In genomic region chr11:110433393-110434333, GRCh38 we compare ENCODE assay signal across 8 cellular contexts. TPM values are rescaled to one million over a fixed set of nuclear protein-coding genes. Genes with fewer than 3 reads are reported as not detected.
DNase-seq lines count a peak whose midpoint lies in the region; ATAC-seq and TF ChIP-seq lines count a peak whose summit lies in the region.

No MANE protein-coding gene starts in this region.

- TF ChIP-seq CTCF in cardiac muscle cell (IDR thresholded peaks at IDR 0.05; ENCODE audit: low read depth, low read length) (peak; percentile 52), breast epithelium (IDR thresholded peaks at IDR 0.05) (peak; percentile 20 to 67 (median 64)), WERI-Rb-1 (IDR thresholded peaks at IDR 0.05; ENCODE audit: low read depth, low read length) (no peak)

- H3K4me3 ChIP-seq in cardiac muscle cell (no peak overlapping the region), breast epithelium (no peak overlapping the region), WERI-Rb-1 (ENCODE audit: low read depth, low read length) (no peak overlapping the region)

- ATAC-seq in left cardiac atrium, result no peak
- ATAC-seq in HG03139 (IDR thresholded peaks at IDR 0.05; ENCODE audit: unreplicated experiment), result no peak
- ATAC-seq in GM21381 (IDR thresholded peaks at IDR 0.05; ENCODE audit: unreplicated experiment), result no peak

- TF ChIP-seq POLR2A in breast epithelium (IDR thresholded peaks at IDR 0.05), result no peak

- DNase-seq in cardiac muscle cell (ENCODE audit: low read depth in 1 of 2, low spot score in 1 of 2) (peak in 1 of 2 donors; percentile 48), left cardiac atrium (no peak), NCI-H2227 treated with DMSO at 0.1 percent for 48 hours (lab: John Stamatoyannopoulos, UW) (peak; percentile 3), breast epithelium (ENCODE audit: low spot score in 2 of 2) (no peak), middle frontal gyrus (ENCODE audit: extremely low spot score, low spot score) (peak; percentile 60), WERI-Rb-1 (no peak)

- intact Hi-C loops in left cardiac atrium (cut with DNase I) (loop anchor here in 1 of 2 donors (2.0 to 5.0 kb wide), 2 partner anchors 56 to 233 kb away; no protein-coding TSS in a partner anchor), breast epithelium (cut with DNase I; ENCODE audit: low total_unique reads) (no loop called here)

- H3K27ac ChIP-seq in cardiac muscle cell (no peak overlapping the region), breast epithelium (no peak overlapping the region), WERI-Rb-1 (no peak overlapping the region)

- peaks cover 13% of the 10 kb centered on the region for H3K4me1 ChIP-seq in cardiac muscle cell (ENCODE audit: low read depth)
- peaks cover 0 to 4% of the 10 kb centered on the region in 2 donors for H3K4me1 ChIP-seq in breast epithelium

- H3K27me3 ChIP-seq in cardiac muscle cell, result no peaks in the 10 kb centered on the region
- H3K27me3 ChIP-seq in breast epithelium, result no peaks in the 10 kb centered on the region
- no peaks in the 10 kb centered on the region for H3K27me3 ChIP-seq in WERI-Rb-1 (ENCODE audit: insufficient read depth, low read depth, severe bottlenecking)

- H3K9me3 ChIP-seq in cardiac muscle cell (ENCODE audit: low read depth), result no peaks in the 10 kb centered on the region
- no peaks in the 10 kb centered on the region for H3K9me3 ChIP-seq in breast epithelium
- H3K9me3 ChIP-seq in WERI-Rb-1 (ENCODE audit: severe bottlenecking), result no peaks in the 10 kb centered on the region

- H3K36me3 ChIP-seq in cardiac muscle cell (peaks cover 6% of the 10 kb centered on the region), breast epithelium (no peaks in the 10 kb centered on the region), WERI-Rb-1 (peaks cover 11% of the 10 kb centered on the region)

RNA-seq across cellular contexts. Expression of gene FDX1, which starts 3.9 kb away (rescaled TPM):
- 20.0 and 24.1 TPM in 2 replicates for total RNA-seq in cardiac muscle cell
- 27.5 and 30.0 TPM in 2 replicates for polyA plus RNA-seq in cardiac muscle cell
- 10 to 100 TPM; 11.8 to 16.2 TPM for total RNA-seq in left cardiac atrium
- 10 to 100 TPM; 12.5 to 18.3 (median 15.2) TPM for total RNA-seq in breast epithelium

Comparison
In these comparisons a context has a peak if more than half of its experiments do, and no peak if none do; other contexts are left out.
1. DNase-seq: peak in NCI-H2227 treated with DMSO at 0.1 percent for 48 hours (single experiment) and middle frontal gyrus (single experiment); none in left cardiac atrium (single experiment), breast epithelium (0 of 2) and WERI-Rb-1 (single experiment).